ENCODE assay signal across 9 cellular contexts in the genomic region with DNA sequence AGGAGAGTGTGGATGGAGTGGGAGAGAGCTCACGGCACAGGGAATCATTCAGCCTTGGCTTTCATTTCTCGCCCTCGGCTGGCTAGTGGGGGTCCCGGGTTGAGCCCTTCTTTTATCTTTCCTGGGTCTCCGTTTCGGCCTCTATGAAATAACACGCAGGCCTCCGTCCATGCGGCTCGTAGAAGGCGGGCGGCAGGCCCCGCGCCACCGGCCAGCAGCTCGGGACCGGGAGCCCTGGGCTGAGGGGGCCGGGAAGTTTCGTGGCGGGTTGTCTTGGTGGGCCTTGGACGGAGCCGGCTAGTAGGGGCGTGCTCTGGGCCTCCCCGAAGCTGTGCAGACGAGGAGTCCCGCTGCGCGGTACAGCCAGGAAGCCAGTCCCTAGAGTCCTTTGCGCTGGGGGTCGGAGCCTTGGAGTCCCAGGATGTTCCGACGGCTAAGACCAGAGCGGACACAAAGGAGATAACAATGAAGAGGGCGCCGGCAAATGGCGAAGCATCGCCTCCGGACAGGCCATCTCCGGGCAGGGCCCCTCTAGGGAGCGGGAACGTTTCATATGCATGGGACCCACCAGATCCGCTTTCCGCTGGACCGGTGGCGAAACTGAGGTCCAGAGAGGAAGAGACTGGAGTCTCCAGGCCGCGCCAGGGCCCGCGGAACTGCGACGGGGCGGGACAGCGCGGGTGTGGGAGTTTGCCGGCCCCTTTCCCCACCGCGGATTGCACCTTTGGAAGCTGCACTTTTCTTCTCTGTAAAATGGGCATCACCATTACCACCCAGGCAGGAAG. TPM values are rescaled to one million over a fixed set of nuclear protein-coding genes. Genes with fewer than 3 reads are reported as not detected.
A peak's percentile ranks its signal among the peaks of the same experiment; 100 is the strongest.
DNase-seq lines count a peak whose midpoint lies in the region; ATAC-seq and TF ChIP-seq lines count a peak whose summit lies in the region.
"Had no signal": no experiment of that assay in that cellular context is flagged by ENCODE, and none has a peak within 500 bp of the region (broad histone marks: within the 10 kb centered on the region; RNA-seq: fewer than 3 reads in every experiment).

No MANE protein-coding gene starts in this region.

- CTCF ChIA-PET in SK-N-SH (lab: Yijun Ruan, JAX): interaction anchor here (0.7 to 9.4 kb wide), 33 partner anchors 8 to 891 kb away, joined by 3 to 123 read pairs (median 3); a partner anchor contains a TSS

- no peaks in the 10 kb centered on the region for H3K9me2 ChIP-seq in SK-N-SH

- H3K4me3 Mint-ChIP-seq in HFFc6: peak overlapping the region; percentile 79

- H3K27ac ChIP-seq in muscle layer of duodenum (ENCODE audit: low read length) (no peak overlapping the region), SK-N-SH (ENCODE audit: low read depth in 2 of 2, low read length in 1 of 2) (no peak overlapping the region)

- TF ChIP-seq EP300 in SK-N-SH (IDR thresholded peaks at IDR 0.05; ENCODE audit: borderline replicate concordance in 1 of 2, low read depth in 1 of 2, low read length in 1 of 2): no peak

- ATAC-seq in HG03432 (IDR thresholded peaks at IDR 0.05; ENCODE audit: unreplicated experiment) (no peak), HG03139 (IDR thresholded peaks at IDR 0.05; ENCODE audit: unreplicated experiment) (no peak)

- H3K27ac Mint-ChIP-seq in HFFc6: no peak overlapping the region

- no peak overlapping the region for H3K9ac ChIP-seq in SK-N-SH

- peaks cover 37% of the 10 kb centered on the region for H3K27me3 Mint-ChIP-seq in HFFc6 (ENCODE audit: insufficient read depth)

- H3K9me3 ChIP-seq in muscle layer of duodenum (ENCODE audit: control insufficient read depth in 1 of 2, low read length in 2 of 2) (no peaks in the 10 kb centered on the region), SK-N-SH (no peaks in the 10 kb centered on the region)

- H4K20me1 ChIP-seq in SK-N-SH (ENCODE audit: insufficient read depth): no peaks in the 10 kb centered on the region

- peaks cover 36% of the 10 kb centered on the region for H3K4me1 Mint-ChIP-seq in HFFc6 (ENCODE audit: low read depth)

- H3K36me3 Mint-ChIP-seq in HFFc6 (ENCODE audit: low read depth): no peaks in the 10 kb centered on the region

- TF ChIP-seq CTCF in HFFc6 (IDR thresholded peaks at IDR 0.05): no peak
- no peak for TF ChIP-seq CTCF in choroid plexus epithelial cell (conservative IDR thresholded peaks at IDR 0.05; ENCODE audit: low read depth, low read length)
- no peak for TF ChIP-seq CTCF in SK-N-SH (IDR thresholded peaks at IDR 0.05)
- no peak for TF ChIP-seq CTCF in GM10266 (IDR thresholded peaks at IDR 0.05; ENCODE audit: control insufficient read depth, insufficient read depth, low read depth, missing control alignments)

- no peak overlapping the region for H2AFZ ChIP-seq in SK-N-SH (ENCODE audit: low read depth)

- POLR2A ChIA-PET in SK-N-SH (lab: Yijun Ruan, JAX): no interaction called here

- 92% methylated on average over 48 of the region's 57 CpGs for WGBS in SK-N-SH (ENCODE audit: low lambda C conversion rate)

- H3K27me3 ChIP-seq in muscle layer of duodenum (ENCODE audit: low read depth, low read length) (peaks cover 52% of the 10 kb centered on the region), SK-N-SH (ENCODE audit: insufficient read depth) (no peaks in the 10 kb centered on the region)

- peaks cover 3% of the 10 kb centered on the region; the same call in 1 of the 2 replicates for H3K9me3 Mint-ChIP-seq in HFFc6

- no peaks in the 10 kb centered on the region for H3K79me2 ChIP-seq in SK-N-SH (ENCODE audit: insufficient read depth)

- peaks cover 4 to 42% of the 10 kb centered on the region in 2 donors for H3K4me1 ChIP-seq in muscle layer of duodenum (ENCODE audit: control insufficient read depth in 1 of 2, insufficient read depth in 2 of 2, low read length in 2 of 2)
- peaks cover 0 to 15% of the 10 kb centered on the region in 2 experiments; a peak in 2 of 4 replicates for H3K4me1 ChIP-seq in SK-N-SH (ENCODE audit: control insufficient read depth in 1 of 2, insufficient read depth in 2 of 2, low read depth in 1 of 2, low read length in 1 of 2)

- H3K4me2 ChIP-seq in SK-N-SH: no peak overlapping the region

- H3F3A ChIP-seq in SK-N-SH (replicated peaks; ENCODE audit: insufficient read depth): peaks cover 8% of the 10 kb centered on the region

- H3K36me3 ChIP-seq in muscle layer of duodenum (ENCODE audit: control insufficient read depth in 1 of 2, insufficient read depth in 2 of 2, low read length in 2 of 2) (no peaks in the 10 kb centered on the region), SK-N-SH (replicated peaks in 1 of 2; ENCODE audit: control insufficient read depth in 1 of 2, insufficient read depth in 2 of 2, low read length in 1 of 2) (no peaks in the 10 kb centered on the region)

- H3K4me3 ChIP-seq in choroid plexus epithelial cell (ENCODE audit: low read depth, low read length): peak overlapping the region; percentile 34
- H3K4me3 ChIP-seq in muscle layer of duodenum (ENCODE audit: low read depth in 1 of 2, low read length in 2 of 2): peak overlapping the region; percentile 50 to 58
- H3K4me3 ChIP-seq in SK-N-SH (ENCODE audit: low read depth in 2 of 2, low read length in 1 of 2): no peak overlapping the region

- TF ChIP-seq RAD21 in SK-N-SH (IDR thresholded peaks at IDR 0.05; ENCODE audit: low read length): no peak

- DNase-seq in AG08396 (ENCODE audit: low spot score) (peak; percentile 15), HFFc6 (no peak), choroid plexus epithelial cell (ENCODE audit: low read depth) (no peak), SK-N-SH (no peak), GM10266 (ENCODE audit: extremely low spot score) (no peak)
- DNase-seq: NCI-H1092 had no signal

TF ChIP-seq in SK-N-SH, 30 proteins besides CTCF, POLR2A, EP300 and RAD21:
- TF ChIP-seq GATA2 (CRISPR knock-in tag; IDR thresholded peaks at IDR 0.05) (no peak), JUND (IDR thresholded peaks at IDR 0.05) (no peak), TCF12 (IDR thresholded peaks at IDR 0.05) (no peak), FOXJ3 (CRISPR knock-in tag; IDR thresholded peaks at IDR 0.05) (no peak), TAF1 (IDR thresholded peaks at IDR 0.05; ENCODE audit: borderline replicate concordance, low read depth, low read length) (no peak), FOSL2 (IDR thresholded peaks at IDR 0.05; ENCODE audit: borderline replicate concordance, low read depth) (no peak), TEAD4 (IDR thresholded peaks at IDR 0.05; ENCODE audit: borderline replicate concordance, insufficient read depth) (no peak), RFX5 (IDR thresholded peaks at IDR 0.05; ENCODE audit: low read length) (no peak), GABPA (IDR thresholded peaks at IDR 0.05; ENCODE audit: low read depth) (no peak), SIN3A (IDR thresholded peaks at IDR 0.05; ENCODE audit: borderline replicate concordance, low read depth, low read length) (no peak)
- TF ChIP-seq, protein P1, sequence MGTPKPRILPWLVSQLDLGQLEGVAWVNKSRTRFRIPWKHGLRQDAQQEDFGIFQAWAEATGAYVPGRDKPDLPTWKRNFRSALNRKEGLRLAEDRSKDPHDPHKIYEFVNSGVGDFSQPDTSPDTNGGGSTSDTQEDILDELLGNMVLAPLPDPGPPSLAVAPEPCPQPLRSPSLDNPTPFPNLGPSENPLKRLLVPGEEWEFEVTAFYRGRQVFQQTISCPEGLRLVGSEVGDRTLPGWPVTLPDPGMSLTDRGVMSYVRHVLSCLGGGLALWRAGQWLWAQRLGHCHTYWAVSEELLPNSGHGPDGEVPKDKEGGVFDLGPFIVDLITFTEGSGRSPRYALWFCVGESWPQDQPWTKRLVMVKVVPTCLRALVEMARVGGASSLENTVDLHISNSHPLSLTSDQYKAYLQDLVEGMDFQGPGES (IDR thresholded peaks at IDR 0.05; ENCODE audit: low read depth, low read length): no peak
- TF ChIP-seq, protein P2, sequence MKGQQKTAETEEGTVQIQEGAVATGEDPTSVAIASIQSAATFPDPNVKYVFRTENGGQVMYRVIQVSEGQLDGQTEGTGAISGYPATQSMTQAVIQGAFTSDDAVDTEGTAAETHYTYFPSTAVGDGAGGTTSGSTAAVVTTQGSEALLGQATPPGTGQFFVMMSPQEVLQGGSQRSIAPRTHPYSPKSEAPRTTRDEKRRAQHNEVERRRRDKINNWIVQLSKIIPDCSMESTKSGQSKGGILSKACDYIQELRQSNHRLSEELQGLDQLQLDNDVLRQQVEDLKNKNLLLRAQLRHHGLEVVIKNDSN (IDR thresholded peaks at IDR 0.05; ENCODE audit: borderline replicate concordance, low read depth): no peak
- TF ChIP-seq, protein P3, sequence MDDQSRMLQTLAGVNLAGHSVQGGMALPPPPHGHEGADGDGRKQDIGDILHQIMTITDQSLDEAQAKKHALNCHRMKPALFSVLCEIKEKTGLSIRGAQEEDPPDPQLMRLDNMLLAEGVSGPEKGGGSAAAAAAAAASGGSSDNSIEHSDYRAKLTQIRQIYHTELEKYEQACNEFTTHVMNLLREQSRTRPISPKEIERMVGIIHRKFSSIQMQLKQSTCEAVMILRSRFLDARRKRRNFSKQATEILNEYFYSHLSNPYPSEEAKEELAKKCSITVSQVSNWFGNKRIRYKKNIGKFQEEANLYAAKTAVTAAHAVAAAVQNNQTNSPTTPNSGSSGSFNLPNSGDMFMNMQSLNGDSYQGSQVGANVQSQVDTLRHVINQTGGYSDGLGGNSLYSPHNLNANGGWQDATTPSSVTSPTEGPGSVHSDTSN (IDR thresholded peaks at IDR 0.05): no peak
- TF ChIP-seq, protein P4, sequence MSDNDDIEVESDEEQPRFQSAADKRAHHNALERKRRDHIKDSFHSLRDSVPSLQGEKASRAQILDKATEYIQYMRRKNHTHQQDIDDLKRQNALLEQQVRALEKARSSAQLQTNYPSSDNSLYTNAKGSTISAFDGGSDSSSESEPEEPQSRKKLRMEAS (IDR thresholded peaks at IDR 0.05; ENCODE audit: low read depth): no peak

RNA-seq across cellular contexts. Expression of a gene that starts 4.3 kb away (rescaled TPM):
- total RNA-seq in HFFc6 (2021; fragmentation: NEBNext Ultra II Directional; extraction: Animal tissue kit (Norgen Biotek cat#: 25700)): not detected
- polyA plus RNA-seq in SK-N-SH (2012; rRNA removed): not detected in 2 replicates
- not detected in 2 replicates for polyA plus RNA-seq in SK-N-SH (2012; cell fraction: cytosol; rRNA removed)
- not detected in 2 replicates for polyA plus RNA-seq in SK-N-SH (2012; cell fraction: nucleus; rRNA removed)

RNA-seq across cellular contexts. Expression of a gene that starts 10.2 kb away (rescaled TPM):
- under 1 TPM in 5 of 6 experiments, not detected in 1; 0.05 to 0.13 (median 0.09) TPM for total RNA-seq in HFFc6 (2021; fragmentation: NEBNext Ultra II Directional; extraction: Animal tissue kit (Norgen Biotek cat#: 25700))
- 0.18 and 0.26 TPM in 2 replicates for polyA plus RNA-seq in SK-N-SH (2012; rRNA removed)
- 0.09 TPM in 2 replicates for polyA plus RNA-seq in SK-N-SH (2012; cell fraction: cytosol; rRNA removed)
- polyA plus RNA-seq in SK-N-SH (2012; cell fraction: nucleus; rRNA removed): 1.3 and 2.3 TPM in 2 replicates

Comparison
In these comparisons a context has a peak if more than half of its experiments do, and no peak if none do; other contexts are left out.
1. H3K4me3 ChIP-seq: peak in choroid plexus epithelial cell (single experiment) and muscle layer of duodenum (2 of 2); none in SK-N-SH (0 of 2).